Comparison of ENCODE assay signal across 12 cellular contexts in genomic region chr1:145983206-145983675, GRCh38. TPM values are rescaled to one million over a fixed set of nuclear protein-coding genes. Genes with fewer than 3 reads are reported as not detected.
DNase-seq lines count a peak whose midpoint lies in the region; ATAC-seq and TF ChIP-seq lines count a peak whose summit lies in the region.
"Had no signal": no experiment of that assay in that cellular context is flagged by ENCODE, and none has a peak within 500 bp of the region (broad histone marks: within the 10 kb centered on the region; RNA-seq: fewer than 3 reads in every experiment).

No MANE protein-coding gene starts in this region.

- no peaks in the 10 kb centered on the region for H3K9me3 Mint-ChIP-seq in nephron progenitor cell
- H3K9me3 Mint-ChIP-seq: effector memory CD8-positive, alpha-beta T cell had no signal

- H3K4me1 ChIP-seq in OCI-LY3 (ENCODE audit: low read length) (peaks cover 60% of the 10 kb centered on the region), skeletal muscle satellite cell (ENCODE audit: control insufficient read depth, insufficient read depth, low read length) (peaks cover 60% of the 10 kb centered on the region)

- H3K79me2 ChIP-seq in OCI-LY3 (ENCODE audit: low read length): no peaks in the 10 kb centered on the region

- no peaks in the 10 kb centered on the region for H3K36me3 ChIP-seq in OCI-LY3 (replicated peaks; ENCODE audit: low read depth, low read length)
- peaks cover under 1% of the 10 kb centered on the region for H3K36me3 ChIP-seq in skeletal muscle satellite cell (ENCODE audit: insufficient read depth, low read length)

- H3K27ac ChIP-seq in OCI-LY3 (ENCODE audit: low read length): no peak overlapping the region
- H3K27ac ChIP-seq: 22Rv1, RWPE1 had no signal

- H3K9ac ChIP-seq in OCI-LY3 (ENCODE audit: low read length) (no peak overlapping the region; the same call in 1 of the 2 replicates), skeletal muscle satellite cell (ENCODE audit: low read depth, low read length) (peak overlapping the region; percentile 9)

- intact Hi-C loops in left ventricle myocardium superior (cut with micrococcal nuclease): no loop called here

- no peaks in the 10 kb centered on the region for H3K36me3 Mint-ChIP-seq in nephron progenitor cell (ENCODE audit: low read depth)

- no peaks in the 10 kb centered on the region for H4K20me1 ChIP-seq in OCI-LY3 (ENCODE audit: insufficient read depth, low read length)

- no peak overlapping the region for H3K4me3 ChIP-seq in OCI-LY3 (ENCODE audit: low read length)
- no peak overlapping the region for H3K4me3 ChIP-seq in skeletal muscle satellite cell (ENCODE audit: low read length)

- no peak overlapping the region for H3K27ac Mint-ChIP-seq in nephron progenitor cell
- H3K27ac Mint-ChIP-seq: effector memory CD8-positive, alpha-beta T cell had no signal

- ATAC-seq in left ventricle myocardium superior (peak; percentile 11), GM19023 (IDR thresholded peaks at IDR 0.05; ENCODE audit: unreplicated experiment) (no peak)
- ATAC-seq: effector memory CD8-positive, alpha-beta T cell had no signal

- no peak for TF ChIP-seq CTCF in OCI-LY3 (IDR thresholded peaks at IDR 0.05; ENCODE audit: low read depth, low read length)
- TF ChIP-seq CTCF in nephron progenitor cell (IDR thresholded peaks at IDR 0.05): no peak

- peak overlapping the region; percentile 49; the same call in 1 of the 2 replicates for H2AFZ ChIP-seq in OCI-LY3 (ENCODE audit: low read depth, low read length)

- H3K9me3 ChIP-seq in OCI-LY3 (ENCODE audit: insufficient read depth, low read length) (no peaks in the 10 kb centered on the region), skeletal muscle satellite cell (replicated peaks; ENCODE audit: low read length) (no peaks in the 10 kb centered on the region)

- H3K4me3 Mint-ChIP-seq in nephron progenitor cell: no peak overlapping the region

- no peaks in the 10 kb centered on the region for H3K27me3 Mint-ChIP-seq in nephron progenitor cell (ENCODE audit: low read depth, poor library complexity)
- H3K27me3 Mint-ChIP-seq: effector memory CD8-positive, alpha-beta T cell had no signal

- H3K4me1 Mint-ChIP-seq in nephron progenitor cell: peaks cover 39% of the 10 kb centered on the region

- no peaks in the 10 kb centered on the region for H3K27me3 ChIP-seq in OCI-LY3 (ENCODE audit: low read depth, low read length)
- no peaks in the 10 kb centered on the region for H3K27me3 ChIP-seq in skeletal muscle satellite cell (ENCODE audit: control insufficient read depth, insufficient read depth, low read length)

- peak; percentile 46 for DNase-seq in DMS 273 (lab: John Stamatoyannopoulos, UW; ENCODE audit: unreplicated experiment)
- no peak for DNase-seq in DMS 273 treated with DMSO at 0.1 percent for 48 hours (lab: John Stamatoyannopoulos, UW)
- DNase-seq in left ventricle myocardium superior: peak; percentile 55
- no peak for DNase-seq in COR-L47 (lab: John Stamatoyannopoulos, UW)
- DNase-seq in nephron progenitor cell: no peak
- DNase-seq: effector memory CD8-positive, alpha-beta T cell; retina had no signal

- H3K4me2 ChIP-seq in OCI-LY3 (ENCODE audit: low read length): no peak overlapping the region; the same call in 1 of the 2 replicates
- H3K4me2 ChIP-seq in skeletal muscle satellite cell (ENCODE audit: low read length): no peak overlapping the region

RNA-seq across cellular contexts. Expression of gene TXNIP, which starts 13.1 kb away (rescaled TPM):
- total RNA-seq in left ventricle myocardium superior: 954 TPM
- 139 and 159 TPM in 2 replicates for total RNA-seq in skeletal muscle satellite cell (2012; rRNA removed)

RNA-seq across cellular contexts. Expression of gene POLR3GL, which starts 18.8 kb away (rescaled TPM):
- 44.0 TPM for total RNA-seq in left ventricle myocardium superior
- 7.9 TPM in 2 replicates for total RNA-seq in skeletal muscle satellite cell (2012; rRNA removed)

RNA-seq across cellular contexts. Expression of gene ANKRD34A, which starts 18.9 kb away (rescaled TPM):
- total RNA-seq in left ventricle myocardium superior: 0.52 TPM
- 0.87 and 1.3 TPM in 2 replicates for total RNA-seq in skeletal muscle satellite cell (2012; rRNA removed)

RNA-seq across cellular contexts. Expression of gene LIX1L, which starts 25.4 kb away (rescaled TPM):
- 25.2 TPM for total RNA-seq in left ventricle myocardium superior
- 22.6 and 23.2 TPM in 2 replicates for total RNA-seq in skeletal muscle satellite cell (2012; rRNA removed)

RNA-seq across cellular contexts. Expression of gene HJV, which starts 38.3 kb away (rescaled TPM):
- 71.9 TPM for total RNA-seq in left ventricle myocardium superior
- 2.2 TPM in 1 of 2 replicates, not detected in the other for total RNA-seq in skeletal muscle satellite cell (2012; rRNA removed)

Comparison
In these comparisons a context has a peak if more than half of its experiments do, and no peak if none do; other contexts are left out.
1. DNase-seq: peak in DMS 273 (single experiment) and left ventricle myocardium superior (single experiment); none in DMS 273 treated with DMSO at 0.1 percent for 48 hours (single experiment), COR-L47 (single experiment) and nephron progenitor cell (single experiment).